Comparison of ENCODE assay signal across 17 cellular contexts in genomic region chr13:81957121-81957520, GRCh38.
DNase-seq lines count a peak whose midpoint lies in the region; ATAC-seq and TF ChIP-seq lines count a peak whose summit lies in the region.
"Had no signal": no experiment of that assay in that cellular context is flagged by ENCODE, and none has a peak within 500 bp of the region (broad histone marks: within the 10 kb centered on the region; RNA-seq: fewer than 3 reads in every experiment).

No MANE protein-coding gene starts in this region.

- no peaks in the 10 kb centered on the region for H3F3A ChIP-seq in OCI-LY1 (ENCODE audit: insufficient read depth, low read length)

- H3K79me2 ChIP-seq in OCI-LY1 (ENCODE audit: insufficient read depth, low read length) = no peaks in the 10 kb centered on the region

- H3K4me3 ChIP-seq in BE2C (ENCODE audit: low read depth, low read length) (no peak overlapping the region), H7 (ENCODE audit: insufficient read depth, low read depth, low read length) (no peak overlapping the region), OCI-LY1 (ENCODE audit: low read depth, low read length, poor library complexity, severe bottlenecking) (no peak overlapping the region)
- H3K4me3 ChIP-seq: left ventricle myocardium inferior had no signal

- no peaks in the 10 kb centered on the region for H3K36me3 Mint-ChIP-seq in activated naive CD8-positive, alpha-beta T cell treated with anti-CD3 and anti-CD28 coated beads for 36 hours
- H3K36me3 Mint-ChIP-seq: activated naive CD8-positive, alpha-beta T cell had no signal

- ATAC-seq in GM18519 (IDR thresholded peaks at IDR 0.05; ENCODE audit: low FRiP score, unreplicated experiment) = no peak

- H3K27ac Mint-ChIP-seq in activated naive CD8-positive, alpha-beta T cell treated with anti-CD3 and anti-CD28 coated beads for 36 hours = no peak overlapping the region
- H3K27ac Mint-ChIP-seq: activated CD4-positive, alpha-beta T cell treated with anti-CD3 and anti-CD28 coated beads, Interleukin-2, amount 10 ng/mL, durations not matched to agents 24 days and 14 days; activated naive CD8-positive, alpha-beta T cell; stimulated activated naive CD8-positive, alpha-beta T cell treated with anti-CD3 and anti-CD28 coated beads, Interleukin-15, Interleukin-2, amounts not matched to agents 100 ng/mL and 50 ng/mL, for 24 hours had no signal

- H3K9me3 Mint-ChIP-seq in activated naive CD8-positive, alpha-beta T cell treated with anti-CD3 and anti-CD28 coated beads for 36 hours = peaks cover 15% of the 10 kb centered on the region

- no peak overlapping the region for H3K4me3 Mint-ChIP-seq in activated naive CD8-positive, alpha-beta T cell treated with anti-CD3 and anti-CD28 coated beads for 36 hours
- H3K4me3 Mint-ChIP-seq: activated CD4-positive, alpha-beta T cell treated with anti-CD3 and anti-CD28 coated beads, Interleukin-2, amount 10 ng/mL, durations not matched to agents 24 days and 14 days; activated naive CD8-positive, alpha-beta T cell; stimulated activated naive CD8-positive, alpha-beta T cell treated with anti-CD3 and anti-CD28 coated beads, Interleukin-15, Interleukin-2, amounts not matched to agents 100 ng/mL and 50 ng/mL, for 24 hours had no signal

- intact Hi-C loops in posterior cingulate gyrus (cut with DNase I) = no loop called here

- H3K9me2 ChIP-seq in OCI-LY1 (ENCODE audit: low read depth, low read length) = no peaks in the 10 kb centered on the region

- no peak overlapping the region for H3K27ac ChIP-seq in OCI-LY1 (ENCODE audit: low read depth, low read length, poor library complexity, severe bottlenecking)
- H3K27ac ChIP-seq: brain microvascular endothelial cell, left ventricle myocardium inferior had no signal

- H3K27me3 ChIP-seq in BE2C (no peaks in the 10 kb centered on the region), H7 (ENCODE audit: control insufficient read depth, insufficient read depth, low read length) (no peaks in the 10 kb centered on the region), OCI-LY1 (ENCODE audit: insufficient read depth, low read length) (no peaks in the 10 kb centered on the region)
- H3K27me3 ChIP-seq: brain microvascular endothelial cell had no signal

- H3K4me1 Mint-ChIP-seq in activated naive CD8-positive, alpha-beta T cell treated with anti-CD3 and anti-CD28 coated beads for 36 hours = no peaks in the 10 kb centered on the region
- H3K4me1 Mint-ChIP-seq: activated CD4-positive, alpha-beta T cell treated with anti-CD3 and anti-CD28 coated beads, Interleukin-2, amount 10 ng/mL, durations not matched to agents 24 days and 14 days had no signal

- DNase-seq in BE2C (no peak), H7 (peak; percentile 2), iPS DF 4.7 (ENCODE audit: extremely low read depth, low spot score) (peak; percentile 33), medulla oblongata (ENCODE audit: extremely low spot score) (no peak), posterior cingulate gyrus (no peak)
- DNase-seq in activated naive CD8-positive, alpha-beta T cell treated with anti-CD3 and anti-CD28 coated beads for 36 hours = no peak
- DNase-seq: activated CD4-positive, alpha-beta T cell treated with anti-CD3 and anti-CD28 coated beads, Interleukin-2, amount 10 ng/mL, durations not matched to agents 24 days and 14 days; brain microvascular endothelial cell; left ventricle myocardium inferior; NCI-H1048; NCI-H774; Right ventricle myocardium superior; stimulated activated CD4-positive, alpha-beta T cell treated with anti-CD3 and anti-CD28 coated beads, Interleukin-12 subunit alpha, Interleukin-12 subunit beta, amount 100 ng/mL, for 4 hours had no signal

- H3K27me3 Mint-ChIP-seq in activated naive CD8-positive, alpha-beta T cell treated with anti-CD3 and anti-CD28 coated beads for 36 hours = no peaks in the 10 kb centered on the region
- H3K27me3 Mint-ChIP-seq: activated CD4-positive, alpha-beta T cell treated with anti-CD3 and anti-CD28 coated beads, Interleukin-2, amount 10 ng/mL, durations not matched to agents 24 days and 14 days; activated naive CD8-positive, alpha-beta T cell; stimulated activated naive CD8-positive, alpha-beta T cell treated with anti-CD3 and anti-CD28 coated beads, Interleukin-15, Interleukin-2, amounts not matched to agents 100 ng/mL and 50 ng/mL, for 24 hours had no signal

- H3K4me1 ChIP-seq in BE2C (peaks cover 4% of the 10 kb centered on the region; the same call in 1 of the 2 replicates), OCI-LY1 (ENCODE audit: insufficient read depth, low read length, severe bottlenecking) (no peaks in the 10 kb centered on the region)
- H3K4me1 ChIP-seq: left ventricle myocardium inferior had no signal

- H4K20me1 ChIP-seq in OCI-LY1 (ENCODE audit: insufficient read depth, low read length) = no peaks in the 10 kb centered on the region

- TF ChIP-seq CTCF in BE2C (IDR thresholded peaks at IDR 0.05; ENCODE audit: low read depth, low read length) (peak; percentile 67), OCI-LY1 (IDR thresholded peaks at IDR 0.05; ENCODE audit: low read length) (peak; percentile 55)

- no peak overlapping the region for H2AFZ ChIP-seq in OCI-LY1 (ENCODE audit: low read length)

- H3K9me3 ChIP-seq in BE2C = no peaks in the 10 kb centered on the region
- H3K9me3 ChIP-seq in OCI-LY1 (ENCODE audit: low read length) = no peaks in the 10 kb centered on the region

- H3K36me3 ChIP-seq in BE2C (no peaks in the 10 kb centered on the region), H7 (replicated peaks; ENCODE audit: control insufficient read depth, insufficient read depth, low read length) (no peaks in the 10 kb centered on the region), OCI-LY1 (ENCODE audit: insufficient read depth, low read length) (no peaks in the 10 kb centered on the region)
- H3K36me3 ChIP-seq: brain microvascular endothelial cell, left ventricle myocardium inferior had no signal

- no peak overlapping the region for H3K9ac ChIP-seq in OCI-LY1 (ENCODE audit: low read length)

- no peak overlapping the region for H3K4me2 ChIP-seq in OCI-LY1 (ENCODE audit: low read length)

Comparison
In these comparisons a context has a peak if more than half of its experiments do, and no peak if none do; other contexts are left out.
1. DNase-seq: peak in H7 (single experiment) and iPS DF 4.7 (single experiment); none in BE2C (single experiment), activated naive CD8-positive, alpha-beta T cell treated with anti-CD3 and anti-CD28 coated beads for 36 hours (single experiment), medulla oblongata (single experiment) and posterior cingulate gyrus (0 of 10).